Comparison of ENCODE assay signal across 33 cellular contexts in the genomic region with DNA sequence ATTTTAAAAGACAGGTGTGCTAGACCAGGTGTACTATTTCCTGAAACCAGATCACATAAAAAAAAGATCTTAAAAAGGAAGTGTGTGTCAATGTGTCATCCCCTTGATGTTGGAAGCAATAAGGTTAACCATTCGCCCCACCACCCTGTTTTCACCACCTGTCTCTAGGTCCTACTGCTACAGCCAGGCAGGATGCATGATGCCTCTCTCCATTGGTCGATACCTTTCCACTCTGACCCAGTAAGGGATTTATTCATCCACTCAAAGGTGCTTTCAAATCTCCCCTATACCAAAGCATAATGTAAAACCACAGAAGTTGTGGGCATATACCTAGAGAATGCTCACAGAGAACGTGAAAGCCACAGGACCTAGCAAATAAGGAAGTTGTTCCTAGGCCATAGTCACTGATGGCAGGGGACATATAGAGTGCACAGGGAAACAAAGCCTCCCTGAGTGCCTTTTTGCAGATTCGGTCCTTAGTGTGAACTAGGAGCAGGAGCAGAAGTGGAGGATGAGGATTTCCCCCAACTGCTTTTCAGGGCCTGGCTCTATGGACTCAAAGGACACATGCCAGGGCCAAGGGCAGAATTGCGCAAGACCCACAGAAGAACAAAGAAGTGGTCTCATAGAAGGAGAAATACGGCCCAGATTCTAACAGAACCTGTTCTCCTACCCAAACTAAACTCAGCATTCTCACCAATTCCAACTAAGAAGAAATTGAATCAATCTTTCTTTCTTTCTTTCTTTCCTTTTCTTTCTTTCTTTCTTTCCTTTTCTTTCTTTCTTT.
DNase-seq lines count a peak whose midpoint lies in the region; ATAC-seq, FAIRE-seq and TF ChIP-seq lines count a peak whose summit lies in the region.
"Had no signal": no experiment of that assay in that cellular context is flagged by ENCODE, and none has a peak within 500 bp of the region (broad histone marks: within the 10 kb centered on the region; RNA-seq: fewer than 3 reads in every experiment).

No MANE protein-coding gene starts in this region.

- no peaks in the 10 kb centered on the region for H3K36me3 ChIP-seq in HCT116 (ENCODE audit: control insufficient read depth in 1 of 2, insufficient read depth in 2 of 2, low read length in 2 of 2)
- no peaks in the 10 kb centered on the region for H3K36me3 ChIP-seq in K562 (ENCODE audit: control insufficient read depth, insufficient read depth, low read length)
- no peaks in the 10 kb centered on the region for H3K36me3 ChIP-seq in esophagus muscularis mucosa
- H3K36me3 ChIP-seq: BLaER1, gastrocnemius medialis, upper lobe of right lung had no signal

- FAIRE-seq in A549 (lab: Jason Lieb, UNC) (no peak), K562 (lab: Jason Lieb, UNC) (no peak)
- FAIRE-seq: bronchial epithelial cell, endothelial cell of umbilical vein, G401.6, small intestine had no signal

- H3K4me2 ChIP-seq in A549: no peak overlapping the region
- H3K4me2 ChIP-seq in HCT116 (ENCODE audit: low read length): no peak overlapping the region
- H3K4me2 ChIP-seq in K562 (ENCODE audit: insufficient read depth, low read length): no peak overlapping the region
- H3K4me2 ChIP-seq: BLaER1, hepatocyte had no signal

- CTCF ChIA-PET in A549 (lab: Yijun Ruan, JAX): no interaction called here
- CTCF ChIA-PET in HCT116 (lab: Charles Lee): no interaction called here
- CTCF ChIA-PET in K562 (lab: Yijun Ruan, JAX; ENCODE audit: low intra/inter-chr PET ratio): no interaction called here

- H4K20me1 ChIP-seq in HCT116 (ENCODE audit: insufficient read depth) (no peaks in the 10 kb centered on the region), K562 (replicated peaks; ENCODE audit: control insufficient read depth, insufficient read depth, low read length) (no peaks in the 10 kb centered on the region)
- H4K20me1 ChIP-seq: BLaER1 had no signal

- H3K27me3 ChIP-seq in HCT116 (ENCODE audit: insufficient read depth, low read length) (no peaks in the 10 kb centered on the region), K562 (ENCODE audit: control insufficient read depth in 2 of 2, insufficient read depth in 2 of 2, low read length in 2 of 2) (no peaks in the 10 kb centered on the region), esophagus muscularis mucosa (no peaks in the 10 kb centered on the region)
- H3K27me3 ChIP-seq: BLaER1, gastrocnemius medialis, hepatocyte, upper lobe of right lung had no signal

- H3K4me3 ChIP-seq in A549 (no peak overlapping the region), HCT116 (replicated peaks in 1 of 2; ENCODE audit: low read depth in 1 of 2, low read length in 2 of 2) (no peak overlapping the region), NB4 (ENCODE audit: low read depth, low read length) (no peak overlapping the region), K562 (no peak overlapping the region), esophagus muscularis mucosa (no peak overlapping the region)
- H3K4me3 ChIP-seq: BLaER1, gastrocnemius medialis, hepatocyte, upper lobe of right lung had no signal

- H3K9ac ChIP-seq in HCT116 (ENCODE audit: low read length) (no peak overlapping the region), K562 (ENCODE audit: insufficient read depth in 1 of 2, low read depth in 2 of 2, low read length in 2 of 2) (no peak overlapping the region)
- H3K9ac ChIP-seq: BLaER1, parathyroid adenoma had no signal

- POLR2A ChIA-PET in A549 (lab: Yijun Ruan, JAX) (no interaction called here), HCT116 (lab: Charles Lee) (no interaction called here), K562 (lab: Yijun Ruan, JAX) (no interaction called here)

- 0 out of 3 replicates have a peak, but pooled peaks cover 2% of the 10 kb centered on the region for H3K9me3 ChIP-seq in A549
- H3K9me3 ChIP-seq in HCT116 (ENCODE audit: control insufficient read depth in 1 of 2, insufficient read depth in 1 of 2, low read depth in 1 of 2, low read length in 2 of 2): no peaks in the 10 kb centered on the region
- no peaks in the 10 kb centered on the region for H3K9me3 ChIP-seq in K562 (replicated peaks; ENCODE audit: control insufficient read depth, insufficient read depth, low read depth, low read length)
- no peaks in the 10 kb centered on the region for H3K9me3 ChIP-seq in esophagus muscularis mucosa
- H3K9me3 ChIP-seq: BLaER1, gastrocnemius medialis, upper lobe of right lung had no signal

- no peak for TF ChIP-seq RAD21 in A549 (conservative IDR thresholded peaks at IDR 0.05 in 1 of 2, IDR thresholded peaks at IDR 0.05 in 1 of 2)
- TF ChIP-seq RAD21 in HCT116 (IDR thresholded peaks at IDR 0.05; ENCODE audit: low read depth): no peak
- no peak for TF ChIP-seq RAD21 in K562 (CRISPR knock-in tag; conservative IDR thresholded peaks at IDR 0.05 in 1 of 2, IDR thresholded peaks at IDR 0.05 in 1 of 2)

- TF ChIP-seq CTCF in A549 (IDR thresholded peaks at IDR 0.05): no peak
- no peak for TF ChIP-seq CTCF in HCT116 (IDR thresholded peaks at IDR 0.05 in 2 of 3, conservative IDR thresholded peaks at IDR 0.05 in 1 of 3; ENCODE audit: borderline replicate concordance in 1 of 3, insufficient read depth in 1 of 3, low read depth in 2 of 3, low read length in 2 of 3)
- no peak for TF ChIP-seq CTCF in NB4 (IDR thresholded peaks at IDR 0.05; ENCODE audit: low read depth, low read length)
- no peak for TF ChIP-seq CTCF in K562 (IDR thresholded peaks at IDR 0.05 in 2 of 3, conservative IDR thresholded peaks at IDR 0.05 in 1 of 3; ENCODE audit: insufficient read depth in 2 of 3, low read depth in 1 of 3, low read length in 3 of 3)
- TF ChIP-seq CTCF in esophagus muscularis mucosa (IDR thresholded peaks at IDR 0.05): no peak

- H3K4me1 ChIP-seq in A549 (no peaks in the 10 kb centered on the region), HCT116 (ENCODE audit: control insufficient read depth in 1 of 2, insufficient read depth in 2 of 2, low read length in 2 of 2) (no peaks in the 10 kb centered on the region), K562 (replicated peaks in 1 of 2; ENCODE audit: control insufficient read depth in 2 of 2, insufficient read depth in 2 of 2, low read length in 2 of 2) (no peaks in the 10 kb centered on the region), esophagus muscularis mucosa (no peaks in the 10 kb centered on the region)
- H3K4me1 ChIP-seq: BLaER1, gastrocnemius medialis, parathyroid adenoma, upper lobe of right lung had no signal

- TF ChIP-seq EP300 in A549 (IDR thresholded peaks at IDR 0.05): no peak
- no peak for TF ChIP-seq EP300 in K562 (IDR thresholded peaks at IDR 0.05; ENCODE audit: low read length)
- no peak for TF ChIP-seq EP300 in esophagus muscularis mucosa (IDR thresholded peaks at IDR 0.05)

- RAD21 ChIA-PET in HCT116 (lab: Charles Lee; ENCODE audit: low non-redundant PET in 1 of 2, low total read pairs in 2 of 2, uncharacterized antibody in 2 of 2, unreplicated experiment in 2 of 2): no interaction called here

- WGBS in A549 (ENCODE audit: missing lambda C conversion rate): 70% methylated on average over 6 of the region's 6 CpGs
- 1% methylated on average over 6 of the region's 6 CpGs for WGBS in K562 (ENCODE audit: insufficient coverage, low coverage, missing lambda C conversion rate)
- 85% methylated on average over 6 of the region's 6 CpGs for WGBS in esophagus muscularis mucosa

- H3K79me2 ChIP-seq in HCT116 (ENCODE audit: insufficient read depth, low read length): no peaks in the 10 kb centered on the region
- no peaks in the 10 kb centered on the region for H3K79me2 ChIP-seq in K562 (ENCODE audit: control insufficient read depth, insufficient read depth, low read length)
- H3K79me2 ChIP-seq: hepatocyte, parathyroid adenoma had no signal

- no peak overlapping the region for H2AFZ ChIP-seq in HCT116 (ENCODE audit: low read depth, low read length, poor library complexity, severe bottlenecking)
- H2AFZ ChIP-seq in K562 (ENCODE audit: low read depth, low read length): no peak overlapping the region
- H2AFZ ChIP-seq: hepatocyte, parathyroid adenoma had no signal

- TF ChIP-seq POLR2A in A549 (IDR thresholded peaks at IDR 0.05; ENCODE audit: low read length) (no peak), HCT116 (IDR thresholded peaks at IDR 0.05; ENCODE audit: borderline replicate concordance, extremely low read depth, insufficient read depth, insufficient read length) (no peak), NB4 (IDR thresholded peaks at IDR 0.05; ENCODE audit: extremely low read depth, insufficient read length) (no peak), K562 (conservative IDR thresholded peaks at IDR 0.05) (no peak), esophagus muscularis mucosa (IDR thresholded peaks at IDR 0.05; ENCODE audit: low read depth) (no peak)

- DNase-seq in A549 (ENCODE audit: low read depth in 1 of 2, low spot score in 1 of 2): no peak
- no peak for DNase-seq in HCT116 (ENCODE audit: low read depth, low spot score)
- DNase-seq in NB4 (ENCODE audit: low read depth): peak; percentile 4
- no peak for DNase-seq in K562 (ENCODE audit: extremely low read depth in 1 of 4, low spot score in 3 of 4)
- no peak for DNase-seq in KG1 (lab: John Stamatoyannopoulos, UW)
- DNase-seq in left colon: no peak
- no peak for DNase-seq in EL
- DNase-seq in esophagus muscularis mucosa (ENCODE audit: extremely low spot score): no peak
- DNase-seq: activated CD4-positive, alpha-beta T cell treated with anti-CD3 and anti-CD28 coated beads, Interleukin-2, amount 10 ng/mL, durations not matched to agents 24 days and 14 days; activated CD8-positive, alpha-beta memory T cell treated with anti-CD3 and anti-CD28 coated beads for 24 hours; activated effector memory CD4-positive, alpha-beta T cell treated with Interleukin-2 at 50 U/mL for 16 hours; activated T-cell treated with anti-CD3 and anti-CD28 coated beads for 4 hours; anterior cingulate cortex; DMS153; gastrocnemius medialis; HCEC 1CT; mesendoderm; NCI-H1436 treated with DMSO at 0.1 percent for 48 hours; NCI-H2081 treated with DMSO at 0.1 percent for 48 hours; NCI-H446; NCI-H774; retina; small intestine; stimulated activated naive CD4-positive, alpha-beta T cell; T1000; upper lobe of right lung had no signal

- no peak overlapping the region for H3K27ac ChIP-seq in A549
- H3K27ac ChIP-seq in HCT116 (ENCODE audit: low read depth, low read length): no peak overlapping the region
- H3K27ac ChIP-seq in K562 (ENCODE audit: extremely low read depth, low read depth, low read length): no peak overlapping the region
- H3K27ac ChIP-seq in esophagus muscularis mucosa (replicated peaks in 1 of 4): no peak overlapping the region
- H3K27ac ChIP-seq: BLaER1, gastrocnemius medialis, hepatocyte, parathyroid adenoma, upper lobe of right lung had no signal

- intact Hi-C loops in HCT116 (cut with micrococcal nuclease) (no loop called here), K562 (cut with micrococcal nuclease) (no loop called here), left colon (cut with DNase I, micrococcal nuclease) (no loop called here), esophagus muscularis mucosa (cut with DNase I) (no loop called here)

- in situ Hi-C loops in K562 (cut with MboI): no loop called here

- no peaks in the 10 kb centered on the region for H3K9me2 ChIP-seq in HCT116 (ENCODE audit: insufficient read depth)

- BruUV-seq in HCT116 (replicated peaks; lab: Mats Ljungman, UMichigan): no TSS peak
- BruUV-seq in K562 (replicated peaks; lab: Mats Ljungman, UMichigan): no TSS peak

- H3K9me1 ChIP-seq in K562 (ENCODE audit: control insufficient read depth, insufficient read depth, low read length): no peaks in the 10 kb centered on the region

- ATAC-seq in A549 (no peak), HCT116 (no peak), K562 (no peak), left colon (no peak)
- ATAC-seq: gastrocnemius medialis, upper lobe of right lung, WTC11 had no signal
